1 cellular context compared by ENCODE assay signal in the genomic region with DNA sequence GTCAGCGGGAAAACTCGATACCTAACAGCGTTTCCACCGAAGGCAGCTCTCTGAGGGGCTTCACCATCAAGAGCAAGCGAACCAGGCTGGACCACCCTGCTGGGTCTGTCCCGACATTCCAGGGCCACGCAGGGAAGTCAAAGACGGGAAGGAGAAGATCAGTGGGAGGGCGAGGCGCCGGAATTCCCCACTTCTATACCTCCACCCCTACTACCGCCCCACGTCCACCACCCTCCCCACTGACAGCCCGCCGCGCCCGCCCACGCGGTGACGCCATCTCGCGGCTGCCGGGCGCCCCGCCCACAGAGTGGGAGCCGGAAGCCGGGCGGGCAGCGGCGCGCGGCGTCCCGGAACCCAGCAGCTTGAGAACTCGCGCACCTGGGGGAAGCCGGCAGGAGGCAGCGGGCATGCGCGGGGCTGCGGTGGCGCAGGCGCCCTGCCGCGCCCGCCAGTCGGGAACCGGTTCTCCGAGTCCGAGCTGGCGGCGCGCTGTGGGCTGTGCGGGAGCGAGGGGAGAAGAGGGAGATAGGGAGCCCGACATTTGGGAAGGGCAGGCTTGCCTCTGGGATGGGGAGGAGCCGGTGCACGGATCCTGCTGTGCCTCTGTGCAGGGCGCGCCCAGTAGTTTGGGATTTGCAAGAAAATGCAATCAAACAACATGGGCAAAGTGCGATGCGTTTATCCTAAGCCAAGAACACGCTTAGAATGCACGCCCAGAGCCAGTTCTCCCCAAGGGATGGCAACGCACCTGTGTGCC.
TF ChIP-seq lines count a peak whose summit lies in the region.

No MANE protein-coding gene starts in this region.

TF ChIP-seq in GM23338, 12 proteins besides CTCF, POLR2A, EP300 and RAD21 (continued from another document):
- TF ChIP-seq ZNF462 (CRISPR knock-in tag; IDR thresholded peaks at IDR 0.05) (no peak), ZNF331 (CRISPR knock-in tag; IDR thresholded peaks at IDR 0.05; ENCODE audit: low read depth) (no peak), ZNF114 (CRISPR knock-in tag; IDR thresholded peaks at IDR 0.05) (no peak), NANOG (IDR thresholded peaks at IDR 0.05; ENCODE audit: borderline replicate concordance) (no peak)
